In genomic region chr16:1351215-1351581, GRCh38 we compare ENCODE assay signal across 8 cellular contexts. TPM values are rescaled to one million over a fixed set of nuclear protein-coding genes. Genes with fewer than 3 reads are reported as not detected.
DNase-seq lines count a peak whose midpoint lies in the region; ATAC-seq and TF ChIP-seq lines count a peak whose summit lies in the region.

No MANE protein-coding gene starts in this region.

- H3K23ac ChIP-seq in H9 (ENCODE audit: insufficient read length, low read depth, low read length) = no peak overlapping the region

- H3K18ac ChIP-seq in H9 (ENCODE audit: insufficient read length, low read depth, low read length) = no peak overlapping the region

- intact Hi-C loops in gastrocnemius medialis (cut with DNase I; ENCODE audit: low total_unique reads) = loop anchor here (2.0 kb wide), 1 partner anchor 42 kb away; the partner anchor contains the start of gene UBE2I

- CTCF ChIA-PET in CD8-positive, alpha-beta memory T cell (lab: Charles Lee) = no interaction called here

- H2BK12ac ChIP-seq in H9 (ENCODE audit: insufficient read length, low read depth, low read length) = no peak overlapping the region

- DNase-seq in CD8-positive, alpha-beta memory T cell = no peak
- DNase-seq in H9 (no peak), T-helper 17 cell (no peak), foreskin fibroblast (peak in 1 of 2 donors; percentile 21), gastrocnemius medialis (no peak), NCI-H1930 (lab: John Stamatoyannopoulos, UW) (no peak)
- no peak for DNase-seq in activated effector memory CD4-positive, alpha-beta T cell treated with anti-CD3 and anti-CD28 coated beads, Interleukin-2, amount 50 U/mL, for 16 hours
- no peak for DNase-seq in stimulated activated CD4-positive, alpha-beta T cell treated with anti-CD3 and anti-CD28 coated beads, Interleukin-4, amount 100 ng/mL, for 4 hours

- peak overlapping the region in 7 of 8 donors; percentile 35 to 89 (median 78) for H3K27ac Mint-ChIP-seq in CD8-positive, alpha-beta memory T cell
- no peak overlapping the region for H3K27ac Mint-ChIP-seq in H9
- peak overlapping the region; percentile 75 for H3K27ac Mint-ChIP-seq in T-helper 17 cell

- H3K9me3 ChIP-seq in CD8-positive, alpha-beta memory T cell (ENCODE audit: low read length) = no peaks in the 10 kb centered on the region
- H3K9me3 ChIP-seq in H9 (ENCODE audit: control insufficient read depth, low read depth, low read length) (no peaks in the 10 kb centered on the region), T-helper 17 cell (ENCODE audit: control insufficient read depth, low read length, poor library complexity, severe bottlenecking) (no peaks in the 10 kb centered on the region), gastrocnemius medialis (no peaks in the 10 kb centered on the region)

- TF ChIP-seq CTCF in H9 (conservative IDR thresholded peaks at IDR 0.05) = no peak
- TF ChIP-seq CTCF in foreskin fibroblast (IDR thresholded peaks at IDR 0.05; ENCODE audit: low read depth, low read length) = no peak
- no peak for TF ChIP-seq CTCF in gastrocnemius medialis (IDR thresholded peaks at IDR 0.05 in 4 of 5, conservative IDR thresholded peaks at IDR 0.05 in 1 of 5)

- H3K4me3 ChIP-seq in CD8-positive, alpha-beta memory T cell (ENCODE audit: low read length) = peak overlapping the region; percentile 78
- H3K4me3 ChIP-seq in foreskin fibroblast (ENCODE audit: low read depth in 1 of 2, low read length in 2 of 2) (peak overlapping the region; percentile 85 to 97), gastrocnemius medialis (peak overlapping the region; percentile 76 to 98 (median 86))

- ATAC-seq in T-helper 17 cell (peak; percentile 15), gastrocnemius medialis (no peak)

- H3K9ac ChIP-seq in H9 (ENCODE audit: extremely low read depth, insufficient read length, low read length) = peak overlapping the region; percentile 7

- POLR2A ChIA-PET in CD8-positive, alpha-beta memory T cell (lab: Charles Lee) = interaction anchor here (0.9 to 1.1 kb wide), 2 partner anchors 9 to 18 kb away, joined by 3 to 5 read pairs; partner anchors contain the start of gene BAIAP3

- no peak overlapping the region for H2AFZ ChIP-seq in H9 (ENCODE audit: low read length)

- no peak overlapping the region for H2BK120ac ChIP-seq in H9 (ENCODE audit: low read depth, low read length, poor library complexity, severe bottlenecking)

- H3K23me2 ChIP-seq in H9 (ENCODE audit: insufficient read length, low read depth, low read length, poor library complexity, severe bottlenecking) = peaks cover 3% of the 10 kb centered on the region

- H3K27ac ChIP-seq in CD8-positive, alpha-beta memory T cell (ENCODE audit: low read depth, low read length) = peak overlapping the region; percentile 75
- no peak overlapping the region for H3K27ac ChIP-seq in H9 (ENCODE audit: insufficient read length, low read depth, low read length)
- peak overlapping the region; percentile 44 to 84 (median 60) for H3K27ac ChIP-seq in gastrocnemius medialis

- no peak overlapping the region for H2BK20ac ChIP-seq in H9 (ENCODE audit: low read depth, low read length, poor library complexity, severe bottlenecking)

- H4K5ac ChIP-seq in H9 (ENCODE audit: insufficient read length, low read depth, low read length) = no peak overlapping the region

- no peak for TF ChIP-seq POLR2A in gastrocnemius medialis (IDR thresholded peaks at IDR 0.05)

- in situ Hi-C loops in gastrocnemius medialis (cut with MboI; ENCODE audit: low sequenced_read_pairs in 4 of 4) = no loop called here

- no peak overlapping the region for H4K8ac ChIP-seq in H9 (replicated peaks; ENCODE audit: insufficient read length, low read depth, low read length)

- peaks cover 28 to 55% (median 31%) of the 10 kb centered on the region in 3 donors for H3K4me1 Mint-ChIP-seq in CD8-positive, alpha-beta memory T cell
- H3K4me1 Mint-ChIP-seq in H9 (peaks cover 4 to 9% of the 10 kb centered on the region in 2 experiments), T-helper 17 cell (peaks cover 34% of the 10 kb centered on the region)

- H2BK15ac ChIP-seq in H9 (ENCODE audit: low read depth, low read length) = no peak overlapping the region

- peak overlapping the region; percentile 64 for H3K4me2 ChIP-seq in H9 (ENCODE audit: insufficient read depth, insufficient read length, low read length)

- no CpG with 5 or more reads among the region's 35 CpGs for WGBS in H9 (ENCODE audit: extremely low coverage, insufficient read length, low lambda C conversion rate)

- no peaks in the 10 kb centered on the region for H4K20me1 ChIP-seq in H9 (ENCODE audit: control insufficient read depth, insufficient read depth, insufficient read length)

- no peak overlapping the region for H3K4ac ChIP-seq in H9 (ENCODE audit: low read depth, low read length)

- no peaks in the 10 kb centered on the region for H3K79me1 ChIP-seq in H9 (ENCODE audit: insufficient read depth, low read depth, low read length, poor library complexity, severe bottlenecking)

- no peak overlapping the region for H3T11ph ChIP-seq in H9 (ENCODE audit: low read length)

- H3K14ac ChIP-seq in H9 (ENCODE audit: insufficient read depth, low read length) = no peak overlapping the region; the same call in 1 of the 2 replicates

- peaks cover 0 to 6% of the 10 kb centered on the region in 2 donors for H3K27me3 Mint-ChIP-seq in CD8-positive, alpha-beta memory T cell
- H3K27me3 Mint-ChIP-seq in H9 (ENCODE audit: low read depth) = no peaks in the 10 kb centered on the region
- no peaks in the 10 kb centered on the region for H3K27me3 Mint-ChIP-seq in T-helper 17 cell

- peaks cover 0 to 36% (median 0%) of the 10 kb centered on the region in 3 donors for H3K36me3 Mint-ChIP-seq in CD8-positive, alpha-beta memory T cell
- H3K36me3 Mint-ChIP-seq in H9 (ENCODE audit: insufficient read depth in 1 of 3, low read depth in 3 of 3) (peaks cover 3 to 18% (median 12%) of the 10 kb centered on the region in 3 experiments; a peak in 5 of 7 replicates), T-helper 17 cell (ENCODE audit: low read depth) (no peaks in the 10 kb centered on the region)

- H3K36me3 ChIP-seq in CD8-positive, alpha-beta memory T cell (ENCODE audit: insufficient read depth, low read length) = no peaks in the 10 kb centered on the region
- H3K36me3 ChIP-seq in gastrocnemius medialis = peaks cover 0 to 19% of the 10 kb centered on the region in 2 donors

- peaks cover 2% of the 10 kb centered on the region; the same call in 1 of the 2 replicates for H3K79me2 ChIP-seq in H9 (ENCODE audit: insufficient read depth, low read length)

- no peaks in the 10 kb centered on the region for H3K27me3 ChIP-seq in CD8-positive, alpha-beta memory T cell (ENCODE audit: insufficient read depth, low read length, poor library complexity, severe bottlenecking)
- H3K27me3 ChIP-seq in H9 (ENCODE audit: insufficient read depth, low read length) (no peaks in the 10 kb centered on the region), gastrocnemius medialis (no peaks in the 10 kb centered on the region)

- H2BK5ac ChIP-seq in H9 (ENCODE audit: insufficient read length, low read length) = no peak overlapping the region

- H3K56ac ChIP-seq in H9 (ENCODE audit: insufficient read length, low read depth, low read length) = no peak overlapping the region

- peak overlapping the region; percentile 78 to 96 (median 81) for H3K4me3 Mint-ChIP-seq in CD8-positive, alpha-beta memory T cell
- H3K4me3 Mint-ChIP-seq in H9 = peak overlapping the region; percentile 84 to 87
- peak overlapping the region; percentile 87 for H3K4me3 Mint-ChIP-seq in T-helper 17 cell

- H3K4me1 ChIP-seq in CD8-positive, alpha-beta memory T cell (ENCODE audit: insufficient read depth, low read length) = peaks cover 26% of the 10 kb centered on the region
- H3K4me1 ChIP-seq in H9 (ENCODE audit: insufficient read depth, low read length) (no peaks in the 10 kb centered on the region), gastrocnemius medialis (peaks cover 21 to 43% of the 10 kb centered on the region in 2 donors)

- H4K91ac ChIP-seq in H9 (ENCODE audit: insufficient read length, low read depth, low read length) = no peak overlapping the region

- no peaks in the 10 kb centered on the region for H3K9me3 Mint-ChIP-seq in CD8-positive, alpha-beta memory T cell
- no peaks in the 10 kb centered on the region; a peak in 1 of 5 replicates for H3K9me3 Mint-ChIP-seq in H9

- H2AK5ac ChIP-seq in H9 (ENCODE audit: insufficient read length, low read length) = no peak overlapping the region

RNA-seq across cellular contexts. Expression of gene TSR3, which starts 0.5 kb away (rescaled TPM):
- 100 to 1,000 TPM in 1 of 2 experiments, 10 to 100 TPM in 1; 91.8 to 102 TPM for total RNA-seq in CD8-positive, alpha-beta memory T cell
- 109 TPM for polyA plus RNA-seq in CD8-positive, alpha-beta memory T cell
- 58.8 and 65.0 TPM in 2 replicates for total RNA-seq in H9 (2021)
- 10 to 100 TPM; 24.4 to 27.7 TPM for total RNA-seq in T-helper 17 cell
- total RNA-seq in gastrocnemius medialis = 100 to 1,000 TPM in 1 of 4 donors, 10 to 100 TPM in 3; 63.3 to 103 (median 72.4) TPM

RNA-seq across cellular contexts. Expression of gene GNPTG, which starts 0.5 kb away (rescaled TPM):
- total RNA-seq in CD8-positive, alpha-beta memory T cell = 10 to 100 TPM; 32.3 to 34.4 TPM
- 63.3 TPM for polyA plus RNA-seq in CD8-positive, alpha-beta memory T cell
- 29.4 and 29.7 TPM in 2 replicates for total RNA-seq in H9 (2021)
- 10 to 100 TPM; 39.2 to 48.0 TPM for total RNA-seq in T-helper 17 cell
- 10 to 100 TPM; 20.6 to 37.5 (median 30.2) TPM for total RNA-seq in gastrocnemius medialis

RNA-seq across cellular contexts. Expression of gene BAIAP3, which starts 17.8 kb away (rescaled TPM):
- 1 to 10 TPM; 7.2 to 7.5 TPM for total RNA-seq in CD8-positive, alpha-beta memory T cell
- 8.3 TPM for polyA plus RNA-seq in CD8-positive, alpha-beta memory T cell
- 5.9 and 6.8 TPM in 2 replicates for total RNA-seq in H9 (2021)
- 10 to 100 TPM; 11.8 to 20.0 TPM for total RNA-seq in T-helper 17 cell
- 1 to 10 TPM in 3 of 4 donors, under 1 TPM in 1; 0.05 to 4.4 (median 2.5) TPM for total RNA-seq in gastrocnemius medialis

RNA-seq across cellular contexts. Expression of gene UBE2I, which starts 41.8 kb away (rescaled TPM):
- 100 to 1,000 TPM; 238 to 257 TPM for total RNA-seq in CD8-positive, alpha-beta memory T cell
- polyA plus RNA-seq in CD8-positive, alpha-beta memory T cell = 101 TPM
- total RNA-seq in H9 (2021) (286 and 290 TPM in 2 replicates), T-helper 17 cell (100 to 1,000 TPM; 233 to 249 TPM), gastrocnemius medialis (10 to 100 TPM; 28.9 to 80.4 (median 41.7) TPM)

Comparison
In these comparisons a context has a peak if more than half of its experiments do, and no peak if none do; other contexts are left out.
1. H3K27ac Mint-ChIP-seq: peak in CD8-positive, alpha-beta memory T cell (7 of 8) and T-helper 17 cell (single experiment); none in H9 (0 of 3).
2. Peak in every context shown above with its lines, with median percentiles within 50 percentile points of each other: H3K4me3 ChIP-seq and H3K4me3 Mint-ChIP-seq.